In genomic region chr9:121563881-121564460, GRCh38 we compare ENCODE assay signal across 27 cellular contexts.
"Had no signal": no experiment of that assay in that cellular context is flagged by ENCODE, and none has a peak within 500 bp of the region (broad histone marks: within the 10 kb centered on the region; RNA-seq: fewer than 3 reads in every experiment).

No MANE protein-coding gene starts in this region.

- H3K27me3 ChIP-seq: esophagus muscularis mucosa, foreskin keratinocyte, gastroesophageal sphincter, heart left ventricle, hepatocyte, left lung, neural progenitor cell, right atrium auricular region, tibial nerve, vagina had no signal

- H3K36me3 Mint-ChIP-seq: mesothelial cell of epicardium; naive B cell; natural killer cell treated with Interleukin-12 subunit alpha and Interleukin-12 subunit beta and Interleukin-15 and Interleukin-18, amount 100 ng/mL, for 72 hours; neural progenitor cell; stimulated activated memory B cell treated with anti-CD40 and anti-IgM and Interleukin-4, amounts not matched to agents 10 μg/mL and 1 μg/mL and 100 μg/mL, for 72 hours had no signal

- H3K79me2 ChIP-seq: hepatocyte had no signal

- ATAC-seq: effector memory CD8-positive, alpha-beta T cell; gastroesophageal sphincter; heart left ventricle; left cardiac atrium; left lung; mucosa of descending colon; natural killer cell treated with Interleukin-12 subunit alpha and Interleukin-12 subunit beta and Interleukin-15 and Interleukin-18, amount 100 ng/mL, for 72 hours; stimulated activated memory B cell treated with anti-CD40 and anti-IgM and Interleukin-4, amounts not matched to agents 10 μg/mL and 1 μg/mL and 100 μg/mL, for 72 hours had no signal

- H3K9me3 Mint-ChIP-seq: effector memory CD8-positive, alpha-beta T cell; mesothelial cell of epicardium; naive B cell; natural killer cell treated with Interleukin-12 subunit alpha and Interleukin-12 subunit beta and Interleukin-15 and Interleukin-18, amount 100 ng/mL, for 72 hours; stimulated activated memory B cell treated with anti-CD40 and anti-IgM and Interleukin-4, amounts not matched to agents 10 μg/mL and 1 μg/mL and 100 μg/mL, for 72 hours; stimulated activated naive CD8-positive, alpha-beta T cell treated with anti-CD3 and anti-CD28 coated beads, Interleukin-15, Interleukin-2, amounts not matched to agents 100 ng/mL and 50 ng/mL, for 24 hours had no signal

- H3K27ac Mint-ChIP-seq: effector memory CD8-positive, alpha-beta T cell; mesothelial cell of epicardium; natural killer cell treated with Interleukin-12 subunit alpha and Interleukin-12 subunit beta and Interleukin-15 and Interleukin-18, amount 100 ng/mL, for 72 hours; stimulated activated memory B cell treated with anti-CD40 and anti-IgM and Interleukin-4, amounts not matched to agents 10 μg/mL and 1 μg/mL and 100 μg/mL, for 72 hours; stimulated activated naive CD8-positive, alpha-beta T cell treated with anti-CD3 and anti-CD28 coated beads, Interleukin-15, Interleukin-2, amounts not matched to agents 100 ng/mL and 50 ng/mL, for 24 hours had no signal

- H3K9ac ChIP-seq: neural progenitor cell had no signal

- DNase-seq: cortex of kidney; effector memory CD8-positive, alpha-beta T cell; foreskin keratinocyte; kidney; left cardiac atrium; left lung; mesenchymal stem cell; mucosa of descending colon; naive B cell; nucleus accumbens; spleen; stimulated activated CD4-positive, alpha-beta T cell treated with anti-CD3 and anti-CD28 coated beads, Interleukin-4, amount 100 ng/mL, for 4 hours had no signal

- H3K4me3 Mint-ChIP-seq: effector memory CD8-positive, alpha-beta T cell; mesothelial cell of epicardium; naive B cell; natural killer cell treated with Interleukin-12 subunit alpha and Interleukin-12 subunit beta and Interleukin-15 and Interleukin-18, amount 100 ng/mL, for 72 hours; stimulated activated memory B cell treated with anti-CD40 and anti-IgM and Interleukin-4, amounts not matched to agents 10 μg/mL and 1 μg/mL and 100 μg/mL, for 72 hours; stimulated activated naive CD8-positive, alpha-beta T cell treated with anti-CD3 and anti-CD28 coated beads, Interleukin-15, Interleukin-2, amounts not matched to agents 100 ng/mL and 50 ng/mL, for 24 hours had no signal

- H3K4me2 ChIP-seq: hepatocyte, neural progenitor cell had no signal

- H2AFZ ChIP-seq: hepatocyte, neural progenitor cell had no signal

- H3K4me3 ChIP-seq: esophagus muscularis mucosa, gastroesophageal sphincter, heart left ventricle, hepatocyte, left lung, mucosa of descending colon, neural progenitor cell, prostate gland, right atrium auricular region, skin epidermis, spleen, thoracic aorta, tibial nerve, vagina had no signal

- H3K27ac ChIP-seq: esophagus muscularis mucosa, foreskin keratinocyte, gastroesophageal sphincter, heart left ventricle, hepatocyte, left lung, neural progenitor cell, prostate gland, right atrium auricular region, spleen, thoracic aorta, tibial nerve, vagina had no signal

- H3K4me1 ChIP-seq: foreskin keratinocyte, prostate gland had no signal

- H3K9me3 ChIP-seq: esophagus muscularis mucosa, gastroesophageal sphincter, heart left ventricle, left lung, mucosa of descending colon, prostate gland, right atrium auricular region, spleen, thoracic aorta, tibial nerve, vagina had no signal

- H3K36me3 ChIP-seq: esophagus muscularis mucosa, gastroesophageal sphincter, heart left ventricle, left lung, neural progenitor cell, prostate gland, right atrium auricular region, spleen, thoracic aorta, tibial nerve, vagina had no signal
